Comparison of ENCODE assay signal across 15 cellular contexts in the genomic region with DNA sequence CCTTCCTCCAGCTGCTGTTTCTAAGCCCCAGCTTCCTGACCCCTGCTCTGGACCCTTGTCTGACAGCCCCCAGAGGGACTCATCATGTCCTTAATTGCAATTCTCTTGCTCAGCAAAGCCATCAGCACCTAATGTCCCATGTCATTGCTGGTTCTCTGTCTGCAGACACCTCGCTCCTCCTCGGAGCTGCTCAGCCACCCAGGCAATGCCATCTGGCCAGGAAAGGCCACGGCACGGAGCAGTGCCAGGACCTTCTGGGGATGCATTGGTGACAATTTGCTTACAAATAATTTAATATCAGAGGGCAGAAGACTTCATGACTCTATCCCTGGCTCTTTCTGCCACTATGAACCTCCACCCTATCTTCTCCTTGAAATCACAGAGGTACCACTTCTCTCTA.
A peak's percentile ranks its signal among the peaks of the same experiment; 100 is the strongest.
DNase-seq lines count a peak whose midpoint lies in the region; ATAC-seq and TF ChIP-seq lines count a peak whose summit lies in the region.
"Had no signal": no experiment of that assay in that cellular context is flagged by ENCODE, and none has a peak within 500 bp of the region (broad histone marks: within the 10 kb centered on the region; RNA-seq: fewer than 3 reads in every experiment).

No MANE protein-coding gene starts in this region.

- peak; percentile 47 for DNase-seq in cardiac septum (ENCODE audit: low spot score)
- no peak for DNase-seq in left ventricle myocardium inferior
- DNase-seq in hepatocyte (ENCODE audit: low spot score), result no peak
- peak; percentile 19 for DNase-seq in posterior vena cava (ENCODE audit: low spot score)
- DNase-seq in foreskin melanocyte, result no peak
- no peak for DNase-seq in naive thymus-derived CD4-positive, alpha-beta T cell
- DNase-seq in DMS 273 treated with DMSO at 0.1 percent for 48 hours (lab: John Stamatoyannopoulos, UW), result no peak
- DNase-seq: CD8-positive, alpha-beta T cell; COR-L47; DMS53; GM23248 had no signal

- H3K9me3 ChIP-seq in left ventricle myocardium inferior (replicated peaks), result no peaks in the 10 kb centered on the region
- no peaks in the 10 kb centered on the region for H3K9me3 ChIP-seq in hepatocyte (ENCODE audit: low read depth)
- no peaks in the 10 kb centered on the region for H3K9me3 ChIP-seq in naive thymus-derived CD4-positive, alpha-beta T cell (ENCODE audit: control insufficient read depth in 2 of 3, low read length in 3 of 3)

- H3K9me2 ChIP-seq in hepatocyte (replicated peaks; ENCODE audit: insufficient read depth), result no peaks in the 10 kb centered on the region

- H3K36me3 Mint-ChIP-seq in naive thymus-derived CD4-positive, alpha-beta T cell, result no peaks in the 10 kb centered on the region
- H3K36me3 Mint-ChIP-seq: CD14-positive monocyte; CD8-positive, alpha-beta T cell had no signal

- no peaks in the 10 kb centered on the region for H3K4me1 ChIP-seq in left ventricle myocardium inferior
- peaks cover 9% of the 10 kb centered on the region for H3K4me1 ChIP-seq in hepatocyte (ENCODE audit: insufficient read depth)
- no peaks in the 10 kb centered on the region for H3K4me1 ChIP-seq in naive thymus-derived CD4-positive, alpha-beta T cell (ENCODE audit: control insufficient read depth in 2 of 2, insufficient read depth in 2 of 2, low read length in 2 of 2)

- CTCF ChIA-PET in naive thymus-derived CD4-positive, alpha-beta T cell (lab: Charles Lee), result no interaction called here

- no peak overlapping the region for H3K4me3 Mint-ChIP-seq in naive thymus-derived CD4-positive, alpha-beta T cell
- H3K4me3 Mint-ChIP-seq: CD14-positive monocyte; CD8-positive, alpha-beta T cell; IgD-negative memory B cell had no signal

- peaks cover 3 to 12% (median 8%) of the 10 kb centered on the region in 5 donors for H3K27me3 Mint-ChIP-seq in naive thymus-derived CD4-positive, alpha-beta T cell

- peaks cover 54% of the 10 kb centered on the region for H3K27me3 ChIP-seq in left ventricle myocardium inferior (ENCODE audit: low read depth)
- H3K27me3 ChIP-seq in hepatocyte, result peaks cover 3% of the 10 kb centered on the region
- H3K27me3 ChIP-seq in naive thymus-derived CD4-positive, alpha-beta T cell (ENCODE audit: control insufficient read depth in 2 of 2, insufficient read depth in 2 of 2, low read length in 2 of 2), result no peaks in the 10 kb centered on the region

- H3K36me3 ChIP-seq in left ventricle myocardium inferior (no peaks in the 10 kb centered on the region), hepatocyte (replicated peaks; ENCODE audit: insufficient read depth, low read depth) (no peaks in the 10 kb centered on the region)
- H3K36me3 ChIP-seq in naive thymus-derived CD4-positive, alpha-beta T cell (ENCODE audit: control insufficient read depth in 2 of 3, insufficient read depth in 3 of 3, low read length in 3 of 3), result no peaks in the 10 kb centered on the region

- WGBS in hepatocyte (ENCODE audit: low lambda C conversion rate, missing lambda C conversion rate), result 44% methylated on average over 4 of the region's 4 CpGs

- H2AFZ ChIP-seq in hepatocyte, result no peak overlapping the region
- H2AFZ ChIP-seq: GM23248 had no signal

- H3K4me3 ChIP-seq in left ventricle myocardium inferior (no peak overlapping the region), hepatocyte (no peak overlapping the region)
- H3K4me3 ChIP-seq in naive thymus-derived CD4-positive, alpha-beta T cell (ENCODE audit: low read length), result no peak overlapping the region
- H3K4me3 ChIP-seq: GM23248 had no signal

- H3K4me2 ChIP-seq in hepatocyte, result no peak overlapping the region

- H3K4me1 Mint-ChIP-seq in naive thymus-derived CD4-positive, alpha-beta T cell, result peaks cover 0 to 5% (median 0%) of the 10 kb centered on the region in 7 donors

- H3K9me3 Mint-ChIP-seq in naive thymus-derived CD4-positive, alpha-beta T cell, result no peaks in the 10 kb centered on the region
- H3K9me3 Mint-ChIP-seq: CD8-positive, alpha-beta T cell; IgD-negative memory B cell had no signal

- no peaks in the 10 kb centered on the region for H4K20me1 ChIP-seq in hepatocyte (ENCODE audit: insufficient read depth, poor library complexity, severe bottlenecking)

- no peak overlapping the region for H3K27ac Mint-ChIP-seq in naive thymus-derived CD4-positive, alpha-beta T cell
- H3K27ac Mint-ChIP-seq: CD8-positive, alpha-beta T cell had no signal

- H3K27ac ChIP-seq in left ventricle myocardium inferior (replicated peaks) (no peak overlapping the region), hepatocyte (peak overlapping the region; percentile 69)
- no peak overlapping the region for H3K27ac ChIP-seq in naive thymus-derived CD4-positive, alpha-beta T cell (ENCODE audit: low read depth, low read length)
- H3K27ac ChIP-seq: 22Rv1, GM23248 had no signal

- intact Hi-C loops in cardiac septum (cut with DNase I), result loop anchor here (5.0 kb wide), 1 partner anchor 48 kb away; no protein-coding TSS in a partner anchor
- intact Hi-C loops in left ventricle myocardium inferior (cut with micrococcal nuclease), result no loop called here
- intact Hi-C loops in posterior vena cava (cut with DNase I), result loop anchor here in 1 of 2 donors (5.0 kb wide), 1 partner anchor 48 kb away; no protein-coding TSS in a partner anchor
- intact Hi-C loops in naive thymus-derived CD4-positive, alpha-beta T cell (cut with micrococcal nuclease), result no loop called here

- POLR2A ChIA-PET in naive thymus-derived CD4-positive, alpha-beta T cell (lab: Charles Lee), result no interaction called here

- ATAC-seq in naive thymus-derived CD4-positive, alpha-beta T cell, result no peak
- ATAC-seq: CD8-positive, alpha-beta T cell; HCT116 had no signal

- H3K79me2 ChIP-seq in hepatocyte, result no peaks in the 10 kb centered on the region

- no peak for TF ChIP-seq CTCF in left ventricle myocardium inferior (IDR thresholded peaks at IDR 0.05; ENCODE audit: borderline replicate concordance)
- no peak for TF ChIP-seq CTCF in hepatocyte (IDR thresholded peaks at IDR 0.05; ENCODE audit: poor library complexity)

Comparison
In these comparisons a context has a peak if more than half of its experiments do, and no peak if none do; other contexts are left out.
1. DNase-seq: peak in cardiac septum (single experiment) and posterior vena cava (single experiment); none in left ventricle myocardium inferior (single experiment), hepatocyte (single experiment), foreskin melanocyte (single experiment), naive thymus-derived CD4-positive, alpha-beta T cell (0 of 9) and DMS 273 treated with DMSO at 0.1 percent for 48 hours (single experiment).